Comparison of ENCODE assay signal across 1 cellular context in the genomic region with DNA sequence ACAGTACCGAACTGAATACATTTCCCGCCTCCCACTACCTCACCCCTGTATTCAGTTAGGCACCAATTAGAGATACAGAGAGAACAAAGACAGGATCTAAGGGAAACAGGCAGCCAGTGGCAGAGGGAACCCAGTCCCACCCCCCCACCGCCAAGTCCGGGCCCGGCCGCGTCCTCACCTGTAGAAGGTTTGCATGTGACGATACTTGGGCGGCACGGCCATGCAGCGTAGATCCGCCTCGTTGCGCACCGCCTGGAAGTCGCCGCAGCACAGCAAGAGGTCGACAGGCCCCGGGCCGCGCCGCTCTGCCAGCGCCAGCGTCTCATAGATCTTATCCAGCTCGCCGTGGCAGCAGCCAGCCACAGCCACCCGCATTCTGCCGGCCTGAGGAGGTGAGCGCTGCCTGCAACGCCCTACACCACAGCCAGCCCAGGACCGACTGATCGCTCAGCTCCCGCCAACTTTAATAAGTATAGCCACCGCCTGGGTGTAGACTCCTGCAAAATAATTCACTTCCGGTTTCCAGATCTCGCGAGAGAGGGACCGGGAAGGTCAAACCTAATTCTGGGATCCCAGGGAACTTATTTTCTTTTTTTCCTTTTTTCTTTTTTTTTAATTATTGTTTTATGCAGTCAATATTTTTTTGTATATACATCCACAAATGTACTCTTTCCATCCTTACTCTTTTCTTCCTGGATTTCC.
A peak's percentile ranks its signal among the peaks of the same experiment; 100 is the strongest.
TF ChIP-seq lines count a peak whose summit lies in the region.

A gene with protein sequence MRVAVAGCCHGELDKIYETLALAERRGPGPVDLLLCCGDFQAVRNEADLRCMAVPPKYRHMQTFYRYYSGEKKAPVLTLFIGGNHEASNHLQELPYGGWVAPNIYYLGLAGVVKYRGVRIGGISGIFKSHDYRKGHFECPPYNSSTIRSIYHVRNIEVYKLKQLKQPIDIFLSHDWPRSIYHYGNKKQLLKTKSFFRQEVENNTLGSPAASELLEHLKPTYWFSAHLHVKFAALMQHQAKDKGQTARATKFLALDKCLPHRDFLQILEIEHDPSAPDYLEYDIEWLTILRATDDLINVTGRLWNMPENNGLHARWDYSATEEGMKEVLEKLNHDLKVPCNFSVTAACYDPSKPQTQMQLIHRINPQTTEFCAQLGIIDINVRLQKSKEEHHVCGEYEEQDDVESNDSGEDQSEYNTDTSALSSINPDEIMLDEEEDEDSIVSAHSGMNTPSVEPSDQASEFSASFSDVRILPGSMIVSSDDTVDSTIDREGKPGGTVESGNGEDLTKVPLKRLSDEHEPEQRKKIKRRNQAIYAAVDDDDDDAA (minus strand): TSS at position 501 of the 702 bp plus-strand sequence. CDS start 126 bp downstream, at position 375.

TF ChIP-seq in GM12878, 131 proteins besides CTCF, POLR2A, EP300 and RAD21 (continued from another document and continues in another):
- TF ChIP-seq, protein P1, sequence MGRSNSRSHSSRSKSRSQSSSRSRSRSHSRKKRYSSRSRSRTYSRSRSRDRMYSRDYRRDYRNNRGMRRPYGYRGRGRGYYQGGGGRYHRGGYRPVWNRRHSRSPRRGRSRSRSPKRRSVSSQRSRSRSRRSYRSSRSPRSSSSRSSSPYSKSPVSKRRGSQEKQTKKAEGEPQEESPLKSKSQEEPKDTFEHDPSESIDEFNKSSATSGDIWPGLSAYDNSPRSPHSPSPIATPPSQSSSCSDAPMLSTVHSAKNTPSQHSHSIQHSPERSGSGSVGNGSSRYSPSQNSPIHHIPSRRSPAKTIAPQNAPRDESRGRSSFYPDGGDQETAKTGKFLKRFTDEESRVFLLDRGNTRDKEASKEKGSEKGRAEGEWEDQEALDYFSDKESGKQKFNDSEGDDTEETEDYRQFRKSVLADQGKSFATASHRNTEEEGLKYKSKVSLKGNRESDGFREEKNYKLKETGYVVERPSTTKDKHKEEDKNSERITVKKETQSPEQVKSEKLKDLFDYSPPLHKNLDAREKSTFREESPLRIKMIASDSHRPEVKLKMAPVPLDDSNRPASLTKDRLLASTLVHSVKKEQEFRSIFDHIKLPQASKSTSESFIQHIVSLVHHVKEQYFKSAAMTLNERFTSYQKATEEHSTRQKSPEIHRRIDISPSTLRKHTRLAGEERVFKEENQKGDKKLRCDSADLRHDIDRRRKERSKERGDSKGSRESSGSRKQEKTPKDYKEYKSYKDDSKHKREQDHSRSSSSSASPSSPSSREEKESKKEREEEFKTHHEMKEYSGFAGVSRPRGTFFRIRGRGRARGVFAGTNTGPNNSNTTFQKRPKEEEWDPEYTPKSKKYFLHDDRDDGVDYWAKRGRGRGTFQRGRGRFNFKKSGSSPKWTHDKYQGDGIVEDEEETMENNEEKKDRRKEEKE (IDR thresholded peaks at IDR 0.05), result no peak
- no peak for TF ChIP-seq TCF12 (IDR thresholded peaks at IDR 0.05; ENCODE audit: low read depth, low read length)
- no peak for TF ChIP-seq FOXM1 (IDR thresholded peaks at IDR 0.05; ENCODE audit: low read depth, low read length)
- TF ChIP-seq, protein P2, sequence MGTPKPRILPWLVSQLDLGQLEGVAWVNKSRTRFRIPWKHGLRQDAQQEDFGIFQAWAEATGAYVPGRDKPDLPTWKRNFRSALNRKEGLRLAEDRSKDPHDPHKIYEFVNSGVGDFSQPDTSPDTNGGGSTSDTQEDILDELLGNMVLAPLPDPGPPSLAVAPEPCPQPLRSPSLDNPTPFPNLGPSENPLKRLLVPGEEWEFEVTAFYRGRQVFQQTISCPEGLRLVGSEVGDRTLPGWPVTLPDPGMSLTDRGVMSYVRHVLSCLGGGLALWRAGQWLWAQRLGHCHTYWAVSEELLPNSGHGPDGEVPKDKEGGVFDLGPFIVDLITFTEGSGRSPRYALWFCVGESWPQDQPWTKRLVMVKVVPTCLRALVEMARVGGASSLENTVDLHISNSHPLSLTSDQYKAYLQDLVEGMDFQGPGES (IDR thresholded peaks at IDR 0.05), result no peak
- TF ChIP-seq NR2C1 (IDR thresholded peaks at IDR 0.05), result peak; percentile 90
- TF ChIP-seq DPF2 (IDR thresholded peaks at IDR 0.05), result 0 out of 2 replicates have a peak, but pooled peaks have one; percentile 24
- TF ChIP-seq, protein P3, sequence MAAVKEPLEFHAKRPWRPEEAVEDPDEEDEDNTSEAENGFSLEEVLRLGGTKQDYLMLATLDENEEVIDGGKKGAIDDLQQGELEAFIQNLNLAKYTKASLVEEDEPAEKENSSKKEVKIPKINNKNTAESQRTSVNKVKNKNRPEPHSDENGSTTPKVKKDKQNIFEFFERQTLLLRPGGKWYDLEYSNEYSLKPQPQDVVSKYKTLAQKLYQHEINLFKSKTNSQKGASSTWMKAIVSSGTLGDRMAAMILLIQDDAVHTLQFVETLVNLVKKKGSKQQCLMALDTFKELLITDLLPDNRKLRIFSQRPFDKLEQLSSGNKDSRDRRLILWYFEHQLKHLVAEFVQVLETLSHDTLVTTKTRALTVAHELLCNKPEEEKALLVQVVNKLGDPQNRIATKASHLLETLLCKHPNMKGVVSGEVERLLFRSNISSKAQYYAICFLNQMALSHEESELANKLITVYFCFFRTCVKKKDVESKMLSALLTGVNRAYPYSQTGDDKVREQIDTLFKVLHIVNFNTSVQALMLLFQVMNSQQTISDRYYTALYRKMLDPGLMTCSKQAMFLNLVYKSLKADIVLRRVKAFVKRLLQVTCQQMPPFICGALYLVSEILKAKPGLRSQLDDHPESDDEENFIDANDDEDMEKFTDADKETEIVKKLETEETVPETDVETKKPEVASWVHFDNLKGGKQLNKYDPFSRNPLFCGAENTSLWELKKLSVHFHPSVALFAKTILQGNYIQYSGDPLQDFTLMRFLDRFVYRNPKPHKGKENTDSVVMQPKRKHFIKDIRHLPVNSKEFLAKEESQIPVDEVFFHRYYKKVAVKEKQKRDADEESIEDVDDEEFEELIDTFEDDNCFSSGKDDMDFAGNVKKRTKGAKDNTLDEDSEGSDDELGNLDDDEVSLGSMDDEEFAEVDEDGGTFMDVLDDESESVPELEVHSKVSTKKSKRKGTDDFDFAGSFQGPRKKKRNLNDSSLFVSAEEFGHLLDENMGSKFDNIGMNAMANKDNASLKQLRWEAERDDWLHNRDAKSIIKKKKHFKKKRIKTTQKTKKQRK (IDR thresholded peaks at IDR 0.05; ENCODE audit: low read depth, low read length), result no peak
- TF ChIP-seq SPI1 (IDR thresholded peaks at IDR 0.05; ENCODE audit: borderline replicate concordance, insufficient read depth, low read depth, low read length), result peak; percentile 58; the same call in 1 of the 2 replicates
- peak; percentile 89 for TF ChIP-seq SMARCA5 (IDR thresholded peaks at IDR 0.05)
- TF ChIP-seq, protein P4, sequence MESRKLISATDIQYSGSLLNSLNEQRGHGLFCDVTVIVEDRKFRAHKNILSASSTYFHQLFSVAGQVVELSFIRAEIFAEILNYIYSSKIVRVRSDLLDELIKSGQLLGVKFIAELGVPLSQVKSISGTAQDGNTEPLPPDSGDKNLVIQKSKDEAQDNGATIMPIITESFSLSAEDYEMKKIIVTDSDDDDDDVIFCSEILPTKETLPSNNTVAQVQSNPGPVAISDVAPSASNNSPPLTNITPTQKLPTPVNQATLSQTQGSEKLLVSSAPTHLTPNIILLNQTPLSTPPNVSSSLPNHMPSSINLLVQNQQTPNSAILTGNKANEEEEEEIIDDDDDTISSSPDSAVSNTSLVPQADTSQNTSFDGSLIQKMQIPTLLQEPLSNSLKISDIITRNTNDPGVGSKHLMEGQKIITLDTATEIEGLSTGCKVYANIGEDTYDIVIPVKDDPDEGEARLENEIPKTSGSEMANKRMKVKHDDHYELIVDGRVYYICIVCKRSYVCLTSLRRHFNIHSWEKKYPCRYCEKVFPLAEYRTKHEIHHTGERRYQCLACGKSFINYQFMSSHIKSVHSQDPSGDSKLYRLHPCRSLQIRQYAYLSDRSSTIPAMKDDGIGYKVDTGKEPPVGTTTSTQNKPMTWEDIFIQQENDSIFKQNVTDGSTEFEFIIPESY (IDR thresholded peaks at IDR 0.05), result no peak
- TF ChIP-seq ATF7 (IDR thresholded peaks at IDR 0.05; ENCODE audit: low read depth), result no peak
- no peak for TF ChIP-seq BMI1 (IDR thresholded peaks at IDR 0.05; ENCODE audit: borderline replicate concordance)
- TF ChIP-seq SIN3A (IDR thresholded peaks at IDR 0.05; ENCODE audit: low read depth, low read length), result peak; percentile 88; the same call in 1 of the 2 replicates
- TF ChIP-seq ZBED1 (IDR thresholded peaks at IDR 0.05; ENCODE audit: borderline replicate concordance), result no peak
- TF ChIP-seq, protein P5, sequence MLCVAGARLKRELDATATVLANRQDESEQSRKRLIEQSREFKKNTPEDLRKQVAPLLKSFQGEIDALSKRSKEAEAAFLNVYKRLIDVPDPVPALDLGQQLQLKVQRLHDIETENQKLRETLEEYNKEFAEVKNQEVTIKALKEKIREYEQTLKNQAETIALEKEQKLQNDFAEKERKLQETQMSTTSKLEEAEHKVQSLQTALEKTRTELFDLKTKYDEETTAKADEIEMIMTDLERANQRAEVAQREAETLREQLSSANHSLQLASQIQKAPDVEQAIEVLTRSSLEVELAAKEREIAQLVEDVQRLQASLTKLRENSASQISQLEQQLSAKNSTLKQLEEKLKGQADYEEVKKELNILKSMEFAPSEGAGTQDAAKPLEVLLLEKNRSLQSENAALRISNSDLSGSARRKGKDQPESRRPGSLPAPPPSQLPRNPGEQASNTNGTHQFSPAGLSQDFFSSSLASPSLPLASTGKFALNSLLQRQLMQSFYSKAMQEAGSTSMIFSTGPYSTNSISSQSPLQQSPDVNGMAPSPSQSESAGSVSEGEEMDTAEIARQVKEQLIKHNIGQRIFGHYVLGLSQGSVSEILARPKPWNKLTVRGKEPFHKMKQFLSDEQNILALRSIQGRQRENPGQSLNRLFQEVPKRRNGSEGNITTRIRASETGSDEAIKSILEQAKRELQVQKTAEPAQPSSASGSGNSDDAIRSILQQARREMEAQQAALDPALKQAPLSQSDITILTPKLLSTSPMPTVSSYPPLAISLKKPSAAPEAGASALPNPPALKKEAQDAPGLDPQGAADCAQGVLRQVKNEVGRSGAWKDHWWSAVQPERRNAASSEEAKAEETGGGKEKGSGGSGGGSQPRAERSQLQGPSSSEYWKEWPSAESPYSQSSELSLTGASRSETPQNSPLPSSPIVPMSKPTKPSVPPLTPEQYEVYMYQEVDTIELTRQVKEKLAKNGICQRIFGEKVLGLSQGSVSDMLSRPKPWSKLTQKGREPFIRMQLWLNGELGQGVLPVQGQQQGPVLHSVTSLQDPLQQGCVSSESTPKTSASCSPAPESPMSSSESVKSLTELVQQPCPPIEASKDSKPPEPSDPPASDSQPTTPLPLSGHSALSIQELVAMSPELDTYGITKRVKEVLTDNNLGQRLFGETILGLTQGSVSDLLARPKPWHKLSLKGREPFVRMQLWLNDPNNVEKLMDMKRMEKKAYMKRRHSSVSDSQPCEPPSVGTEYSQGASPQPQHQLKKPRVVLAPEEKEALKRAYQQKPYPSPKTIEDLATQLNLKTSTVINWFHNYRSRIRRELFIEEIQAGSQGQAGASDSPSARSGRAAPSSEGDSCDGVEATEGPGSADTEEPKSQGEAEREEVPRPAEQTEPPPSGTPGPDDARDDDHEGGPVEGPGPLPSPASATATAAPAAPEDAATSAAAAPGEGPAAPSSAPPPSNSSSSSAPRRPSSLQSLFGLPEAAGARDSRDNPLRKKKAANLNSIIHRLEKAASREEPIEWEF (IDR thresholded peaks at IDR 0.05; ENCODE audit: insufficient replicate concordance, low read depth, low read length), result no peak
- no peak for TF ChIP-seq POLR2AphosphoS2 (IDR thresholded peaks at IDR 0.05; ENCODE audit: low read depth, low read length)
- TF ChIP-seq ETV6 (conservative IDR thresholded peaks at IDR 0.05 in 1 of 2, IDR thresholded peaks at IDR 0.05 in 1 of 2; ENCODE audit: borderline replicate concordance in 1 of 2, low read depth in 1 of 2), result no peak
- TF ChIP-seq, protein P6, sequence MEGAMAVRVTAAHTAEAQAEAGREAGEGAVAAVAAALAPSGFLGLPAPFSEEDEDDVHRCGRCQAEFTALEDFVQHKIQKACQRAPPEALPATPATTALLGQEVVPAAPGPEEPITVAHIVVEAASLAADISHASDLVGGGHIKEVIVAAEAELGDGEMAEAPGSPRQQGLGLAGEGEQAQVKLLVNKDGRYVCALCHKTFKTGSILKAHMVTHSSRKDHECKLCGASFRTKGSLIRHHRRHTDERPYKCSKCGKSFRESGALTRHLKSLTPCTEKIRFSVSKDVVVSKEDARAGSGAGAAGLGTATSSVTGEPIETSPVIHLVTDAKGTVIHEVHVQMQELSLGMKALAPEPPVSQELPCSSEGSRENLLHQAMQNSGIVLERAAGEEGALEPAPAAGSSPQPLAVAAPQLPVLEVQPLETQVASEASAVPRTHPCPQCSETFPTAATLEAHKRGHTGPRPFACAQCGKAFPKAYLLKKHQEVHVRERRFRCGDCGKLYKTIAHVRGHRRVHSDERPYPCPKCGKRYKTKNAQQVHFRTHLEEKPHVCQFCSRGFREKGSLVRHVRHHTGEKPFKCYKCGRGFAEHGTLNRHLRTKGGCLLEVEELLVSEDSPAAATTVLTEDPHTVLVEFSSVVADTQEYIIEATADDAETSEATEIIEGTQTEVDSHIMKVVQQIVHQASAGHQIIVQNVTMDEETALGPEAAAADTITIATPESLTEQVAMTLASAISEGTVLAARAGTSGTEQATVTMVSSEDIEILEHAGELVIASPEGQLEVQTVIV (IDR thresholded peaks at IDR 0.05; ENCODE audit: borderline replicate concordance, partially characterized antibody), result peak; percentile 42
- no peak for TF ChIP-seq SREBF1 (IDR thresholded peaks at IDR 0.05; ENCODE audit: low read length)
- peak; percentile 68; the same call in 1 of the 2 replicates for TF ChIP-seq NR2F1 (conservative IDR thresholded peaks at IDR 0.05)
- TF ChIP-seq, protein P7, sequence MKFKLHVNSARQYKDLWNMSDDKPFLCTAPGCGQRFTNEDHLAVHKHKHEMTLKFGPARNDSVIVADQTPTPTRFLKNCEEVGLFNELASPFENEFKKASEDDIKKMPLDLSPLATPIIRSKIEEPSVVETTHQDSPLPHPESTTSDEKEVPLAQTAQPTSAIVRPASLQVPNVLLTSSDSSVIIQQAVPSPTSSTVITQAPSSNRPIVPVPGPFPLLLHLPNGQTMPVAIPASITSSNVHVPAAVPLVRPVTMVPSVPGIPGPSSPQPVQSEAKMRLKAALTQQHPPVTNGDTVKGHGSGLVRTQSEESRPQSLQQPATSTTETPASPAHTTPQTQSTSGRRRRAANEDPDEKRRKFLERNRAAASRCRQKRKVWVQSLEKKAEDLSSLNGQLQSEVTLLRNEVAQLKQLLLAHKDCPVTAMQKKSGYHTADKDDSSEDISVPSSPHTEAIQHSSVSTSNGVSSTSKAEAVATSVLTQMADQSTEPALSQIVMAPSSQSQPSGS (IDR thresholded peaks at IDR 0.05; ENCODE audit: low read length), result no peak
- peak; percentile 59; the same call in 1 of the 2 replicates for TF ChIP-seq SMAD5 (IDR thresholded peaks at IDR 0.05; ENCODE audit: low read depth)
- no peak for TF ChIP-seq ZNF384 (IDR thresholded peaks at IDR 0.05; ENCODE audit: borderline replicate concordance, low read depth, low read length)
- no peak for TF ChIP-seq ZNF217 (IDR thresholded peaks at IDR 0.05)
- peak in 1 of 2 experiments; percentile 54; a peak in 1 of 4 replicates for TF ChIP-seq BHLHE40 (IDR thresholded peaks at IDR 0.05; ENCODE audit: borderline replicate concordance in 1 of 2, low read depth in 2 of 2, low read length in 1 of 2)
- TF ChIP-seq ASH2L (IDR thresholded peaks at IDR 0.05; ENCODE audit: borderline replicate concordance, low read depth), result no peak
